ENCODE assay signal across 14 cellular contexts in the genomic region with DNA sequence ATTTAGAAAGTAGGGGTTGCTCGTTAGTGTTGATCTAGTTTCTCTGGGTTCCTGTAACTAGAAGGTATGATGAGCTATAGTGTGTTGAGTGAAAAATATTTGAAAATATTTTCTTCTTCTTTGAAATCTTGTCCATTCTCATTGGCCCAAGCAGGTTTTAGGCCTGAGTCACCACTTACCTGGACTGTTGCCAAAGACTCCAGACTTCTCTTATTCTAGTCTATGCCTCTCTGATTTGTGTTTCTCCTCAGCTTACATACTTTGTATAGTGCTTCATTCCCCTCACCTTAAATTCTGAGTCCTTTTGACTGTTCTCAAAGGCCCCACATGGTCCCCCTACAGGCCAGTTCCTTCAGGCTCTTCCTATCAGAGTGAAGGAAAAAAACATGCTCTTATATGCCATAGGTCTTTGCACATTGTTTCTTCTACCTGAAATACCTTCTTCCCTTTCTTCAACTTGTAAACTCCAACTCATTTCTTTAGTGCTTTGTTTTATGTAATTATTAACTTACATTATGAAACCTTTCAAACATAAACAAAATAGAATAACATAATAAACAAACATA.
DNase-seq lines count a peak whose midpoint lies in the region; ATAC-seq, FAIRE-seq and TF ChIP-seq lines count a peak whose summit lies in the region.
"Had no signal": no experiment of that assay in that cellular context is flagged by ENCODE, and none has a peak within 500 bp of the region (broad histone marks: within the 10 kb centered on the region; RNA-seq: fewer than 3 reads in every experiment).

No MANE protein-coding gene starts in this region.

- H3K9me1 ChIP-seq in keratinocyte (ENCODE audit: control insufficient read depth, extremely low read depth, insufficient read depth, low read length), result no peaks in the 10 kb centered on the region

- H3K27me3 ChIP-seq in keratinocyte (ENCODE audit: control insufficient read depth, extremely low read depth, insufficient read depth, low read length) (no peaks in the 10 kb centered on the region), dorsolateral prefrontal cortex (peaks cover 0 to 33% (median 5%) of the 10 kb centered on the region in 45 donors)

- no peaks in the 10 kb centered on the region for H3K4me1 Mint-ChIP-seq in natural killer cell treated with Interleukin-12 subunit alpha and Interleukin-12 subunit beta and Interleukin-15 and Interleukin-18, amount 100 ng/mL, for 72 hours (ENCODE audit: low read depth in 2 of 2)

- H3K9ac ChIP-seq in keratinocyte (ENCODE audit: control insufficient read depth, extremely low read depth, insufficient read depth, low read length), result no peak overlapping the region

- no peaks in the 10 kb centered on the region for H3K9me3 Mint-ChIP-seq in natural killer cell treated with Interleukin-12 subunit alpha and Interleukin-12 subunit beta and Interleukin-15 and Interleukin-18, amount 100 ng/mL, for 72 hours
- H3K9me3 Mint-ChIP-seq: IgD-negative memory B cell had no signal

- H3K4me3 ChIP-seq in keratinocyte (ENCODE audit: control insufficient read depth in 2 of 3, extremely low read depth in 1 of 3, insufficient read depth in 2 of 3, low read depth in 1 of 3, low read length in 3 of 3) (no peak overlapping the region), dorsolateral prefrontal cortex (no peak overlapping the region)

- DNase-seq in AG20443 (ENCODE audit: low spot score) (peak; percentile 38), HT1080 (ENCODE audit: low read depth) (peak; percentile 0), astrocyte of the hippocampus (ENCODE audit: low read depth, low spot score) (peak; percentile 77), keratinocyte (ENCODE audit: low read depth, low spot score) (no peak), dorsolateral prefrontal cortex (no peak), omental fat pad (ENCODE audit: low spot score) (no peak)
- DNase-seq in natural killer cell treated with Interleukin-12 subunit alpha and Interleukin-12 subunit beta and Interleukin-15 and Interleukin-18, amount 100 ng/mL, for 72 hours (ENCODE audit: low spot score), result no peak
- DNase-seq: activated CD4-positive, alpha-beta T cell treated with anti-CD3 and anti-CD28 coated beads, Interleukin-2, amount 50 U/mL, for 4 hours; activated naive CD4-positive, alpha-beta T cell treated with anti-CD3 and anti-CD28 coated beads, Interleukin-2, amount 50 U/mL, for 16 hours; Caco-2; stimulated activated naive CD4-positive, alpha-beta T cell had no signal

- peak; percentile 56 for FAIRE-seq in keratinocyte (lab: Jason Lieb, UNC)
- FAIRE-seq: islet of Langerhans had no signal

- H4K20me1 ChIP-seq in keratinocyte (ENCODE audit: control insufficient read depth, extremely low read depth, insufficient read depth, low read length), result no peaks in the 10 kb centered on the region

- H3K36me3 Mint-ChIP-seq in natural killer cell treated with Interleukin-12 subunit alpha and Interleukin-12 subunit beta and Interleukin-15 and Interleukin-18, amount 100 ng/mL, for 72 hours, result no peaks in the 10 kb centered on the region
- H3K36me3 Mint-ChIP-seq: IgD-negative memory B cell had no signal

- H2AFZ ChIP-seq in keratinocyte (ENCODE audit: control insufficient read depth, low read length), result no peak overlapping the region

- peaks cover 0 to 2% of the 10 kb centered on the region in 2 donors for H3K27me3 Mint-ChIP-seq in natural killer cell treated with Interleukin-12 subunit alpha and Interleukin-12 subunit beta and Interleukin-15 and Interleukin-18, amount 100 ng/mL, for 72 hours
- H3K27me3 Mint-ChIP-seq: IgD-negative memory B cell had no signal

- H3K36me3 ChIP-seq in keratinocyte (ENCODE audit: control insufficient read depth in 2 of 2, extremely low read depth in 1 of 2, insufficient read depth in 2 of 2, low read length in 2 of 2), result no peaks in the 10 kb centered on the region

- H3K27ac ChIP-seq in keratinocyte (ENCODE audit: control insufficient read depth, insufficient read depth, low read length) (no peak overlapping the region), dorsolateral prefrontal cortex (no peak overlapping the region)

- H3K79me2 ChIP-seq in keratinocyte (ENCODE audit: control insufficient read depth, insufficient read depth, low read length), result no peaks in the 10 kb centered on the region

- dilution Hi-C loops in keratinocyte (cut with MboI; ENCODE audit: extremely low pct_ligation_motif_present, low sequenced_read_pairs), result no loop called here

- H3K4me2 ChIP-seq in keratinocyte (ENCODE audit: control insufficient read depth, extremely low read depth, insufficient read depth, low read depth, low read length), result no peak overlapping the region

- no peak overlapping the region for H3K4me3 Mint-ChIP-seq in natural killer cell treated with Interleukin-12 subunit alpha and Interleukin-12 subunit beta and Interleukin-15 and Interleukin-18, amount 100 ng/mL, for 72 hours
- H3K4me3 Mint-ChIP-seq: IgD-negative memory B cell had no signal

- TF ChIP-seq CTCF in keratinocyte (optimal IDR thresholded peaks at IDR 0.05 in 1 of 3, IDR thresholded peaks at IDR 0.05 in 1 of 3, conservative IDR thresholded peaks at IDR 0.05 in 1 of 3; ENCODE audit: extremely low read depth in 1 of 3, insufficient read depth in 2 of 3, low read length in 3 of 3) (peak in 1 of 3 experiments; percentile 12), dorsolateral prefrontal cortex (IDR thresholded peaks at IDR 0.05 in 54 of 56, conservative IDR thresholded peaks at IDR 0.05 in 2 of 56; ENCODE audit: low read depth in 1 of 56, partially characterized antibody in 56 of 56) (peak in 1 of 56 donors; percentile 9), omental fat pad (IDR thresholded peaks at IDR 0.05) (no peak)

- no peaks in the 10 kb centered on the region for H3K4me1 ChIP-seq in keratinocyte (ENCODE audit: control insufficient read depth, extremely low read depth, insufficient read depth, low read length)
- H3K4me1 ChIP-seq: Caco-2 had no signal

- no peak for ATAC-seq in omental fat pad (ENCODE audit: low FRiP score)
- no peak for ATAC-seq in HG02938 (IDR thresholded peaks at IDR 0.05; ENCODE audit: unreplicated experiment)
- no peak for ATAC-seq in natural killer cell treated with Interleukin-12 subunit alpha and Interleukin-12 subunit beta and Interleukin-15 and Interleukin-18, amount 100 ng/mL, for 72 hours

- intact Hi-C loops in dorsolateral prefrontal cortex (cut with DNase I), result no loop called here

- no peaks in the 10 kb centered on the region for H3K9me3 ChIP-seq in keratinocyte (ENCODE audit: control insufficient read depth, low read depth, low read length)
- H3K9me3 ChIP-seq: Caco-2 had no signal

- H3K27ac Mint-ChIP-seq in natural killer cell treated with Interleukin-12 subunit alpha and Interleukin-12 subunit beta and Interleukin-15 and Interleukin-18, amount 100 ng/mL, for 72 hours, result no peak overlapping the region

Comparison
In these comparisons a context has a peak if more than half of its experiments do, and no peak if none do; other contexts are left out.
1. DNase-seq: peak in AG20443 (single experiment), HT1080 (single experiment) and astrocyte of the hippocampus (single experiment); none in keratinocyte (single experiment), dorsolateral prefrontal cortex (0 of 10), omental fat pad (single experiment) and natural killer cell treated with Interleukin-12 subunit alpha and Interleukin-12 subunit beta and Interleukin-15 and Interleukin-18, amount 100 ng/mL, for 72 hours (single experiment).